2 cellular contexts compared by ENCODE assay signal in genomic region chr4:73770917-73771316, GRCh38.
A peak's percentile ranks its signal among the peaks of the same experiment; 100 is the strongest.
TF ChIP-seq lines count a peak whose summit lies in the region.

No MANE protein-coding gene starts in this region.

TF ChIP-seq in liver, 16 proteins besides CTCF, POLR2A, EP300 and RAD21 (continued from another document):
- TF ChIP-seq, protein P1, sequence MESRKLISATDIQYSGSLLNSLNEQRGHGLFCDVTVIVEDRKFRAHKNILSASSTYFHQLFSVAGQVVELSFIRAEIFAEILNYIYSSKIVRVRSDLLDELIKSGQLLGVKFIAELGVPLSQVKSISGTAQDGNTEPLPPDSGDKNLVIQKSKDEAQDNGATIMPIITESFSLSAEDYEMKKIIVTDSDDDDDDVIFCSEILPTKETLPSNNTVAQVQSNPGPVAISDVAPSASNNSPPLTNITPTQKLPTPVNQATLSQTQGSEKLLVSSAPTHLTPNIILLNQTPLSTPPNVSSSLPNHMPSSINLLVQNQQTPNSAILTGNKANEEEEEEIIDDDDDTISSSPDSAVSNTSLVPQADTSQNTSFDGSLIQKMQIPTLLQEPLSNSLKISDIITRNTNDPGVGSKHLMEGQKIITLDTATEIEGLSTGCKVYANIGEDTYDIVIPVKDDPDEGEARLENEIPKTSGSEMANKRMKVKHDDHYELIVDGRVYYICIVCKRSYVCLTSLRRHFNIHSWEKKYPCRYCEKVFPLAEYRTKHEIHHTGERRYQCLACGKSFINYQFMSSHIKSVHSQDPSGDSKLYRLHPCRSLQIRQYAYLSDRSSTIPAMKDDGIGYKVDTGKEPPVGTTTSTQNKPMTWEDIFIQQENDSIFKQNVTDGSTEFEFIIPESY (IDR thresholded peaks at IDR 0.05), result no peak
- TF ChIP-seq RXRA (IDR thresholded peaks at IDR 0.05), result peak in 1 of 2 donors; percentile 32
- no peak for TF ChIP-seq YY1 (IDR thresholded peaks at IDR 0.05)
- TF ChIP-seq SP1 (IDR thresholded peaks at IDR 0.05), result peak; percentile 35
- TF ChIP-seq, protein P2, sequence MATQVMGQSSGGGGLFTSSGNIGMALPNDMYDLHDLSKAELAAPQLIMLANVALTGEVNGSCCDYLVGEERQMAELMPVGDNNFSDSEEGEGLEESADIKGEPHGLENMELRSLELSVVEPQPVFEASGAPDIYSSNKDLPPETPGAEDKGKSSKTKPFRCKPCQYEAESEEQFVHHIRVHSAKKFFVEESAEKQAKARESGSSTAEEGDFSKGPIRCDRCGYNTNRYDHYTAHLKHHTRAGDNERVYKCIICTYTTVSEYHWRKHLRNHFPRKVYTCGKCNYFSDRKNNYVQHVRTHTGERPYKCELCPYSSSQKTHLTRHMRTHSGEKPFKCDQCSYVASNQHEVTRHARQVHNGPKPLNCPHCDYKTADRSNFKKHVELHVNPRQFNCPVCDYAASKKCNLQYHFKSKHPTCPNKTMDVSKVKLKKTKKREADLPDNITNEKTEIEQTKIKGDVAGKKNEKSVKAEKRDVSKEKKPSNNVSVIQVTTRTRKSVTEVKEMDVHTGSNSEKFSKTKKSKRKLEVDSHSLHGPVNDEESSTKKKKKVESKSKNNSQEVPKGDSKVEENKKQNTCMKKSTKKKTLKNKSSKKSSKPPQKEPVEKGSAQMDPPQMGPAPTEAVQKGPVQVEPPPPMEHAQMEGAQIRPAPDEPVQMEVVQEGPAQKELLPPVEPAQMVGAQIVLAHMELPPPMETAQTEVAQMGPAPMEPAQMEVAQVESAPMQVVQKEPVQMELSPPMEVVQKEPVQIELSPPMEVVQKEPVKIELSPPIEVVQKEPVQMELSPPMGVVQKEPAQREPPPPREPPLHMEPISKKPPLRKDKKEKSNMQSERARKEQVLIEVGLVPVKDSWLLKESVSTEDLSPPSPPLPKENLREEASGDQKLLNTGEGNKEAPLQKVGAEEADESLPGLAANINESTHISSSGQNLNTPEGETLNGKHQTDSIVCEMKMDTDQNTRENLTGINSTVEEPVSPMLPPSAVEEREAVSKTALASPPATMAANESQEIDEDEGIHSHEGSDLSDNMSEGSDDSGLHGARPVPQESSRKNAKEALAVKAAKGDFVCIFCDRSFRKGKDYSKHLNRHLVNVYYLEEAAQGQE (IDR thresholded peaks at IDR 0.05), result no peak
- TF ChIP-seq, protein P3, sequence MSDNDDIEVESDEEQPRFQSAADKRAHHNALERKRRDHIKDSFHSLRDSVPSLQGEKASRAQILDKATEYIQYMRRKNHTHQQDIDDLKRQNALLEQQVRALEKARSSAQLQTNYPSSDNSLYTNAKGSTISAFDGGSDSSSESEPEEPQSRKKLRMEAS (IDR thresholded peaks at IDR 0.05), result no peak
- no peak for TF ChIP-seq ATF3 (IDR thresholded peaks at IDR 0.05)
- TF ChIP-seq GABPA (IDR thresholded peaks at IDR 0.05 in 1 of 2, conservative IDR thresholded peaks at IDR 0.05 in 1 of 2), result no peak
- TF ChIP-seq FOXA2 (IDR thresholded peaks at IDR 0.05), result no peak
- TF ChIP-seq JUND (IDR thresholded peaks at IDR 0.05), result no peak
- TF ChIP-seq TAF1 (conservative IDR thresholded peaks at IDR 0.05), result no peak
- no peak for TF ChIP-seq FOXA1 (IDR thresholded peaks at IDR 0.05)

TF ChIP-seq in HepG2, 621 proteins besides CTCF, POLR2A, EP300 and RAD21 (continued from another document):
- TF ChIP-seq ZNF280D (CRISPR knock-in tag; IDR thresholded peaks at IDR 0.05), result no peak
- no peak for TF ChIP-seq STAT5B (CRISPR knock-in tag; IDR thresholded peaks at IDR 0.05)
- no peak for TF ChIP-seq ZNF501 (CRISPR knock-in tag; IDR thresholded peaks at IDR 0.05)
